ENCODE assay signal across 8 cellular contexts in the genomic region with DNA sequence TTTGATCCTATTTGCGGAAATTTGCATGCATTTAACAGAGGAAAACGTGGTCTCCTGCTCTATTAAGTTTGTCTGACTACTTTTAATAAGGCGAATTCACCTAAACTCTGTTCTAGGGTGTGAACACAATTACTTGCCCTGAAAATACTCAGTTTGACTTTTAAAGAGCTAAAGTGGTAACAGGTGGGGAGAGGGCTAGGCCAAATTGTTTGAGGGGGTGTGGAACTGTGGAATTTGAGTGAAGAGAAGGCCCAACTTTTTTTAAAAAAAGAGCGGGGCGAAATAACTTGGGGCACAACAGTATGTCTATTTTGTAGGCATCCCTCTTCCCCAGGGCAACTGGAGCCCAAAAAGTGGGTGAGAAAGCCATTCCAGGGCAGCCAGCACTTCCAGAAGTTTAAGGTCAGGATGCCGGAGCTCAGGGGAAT. TPM values are rescaled to one million over a fixed set of nuclear protein-coding genes. Genes with fewer than 3 reads are reported as not detected.
A peak's percentile ranks its signal among the peaks of the same experiment; 100 is the strongest.
DNase-seq lines count a peak whose midpoint lies in the region; ATAC-seq and TF ChIP-seq lines count a peak whose summit lies in the region.

No MANE protein-coding gene starts in this region.

- peaks cover 33% of the 10 kb centered on the region for H4K20me1 ChIP-seq in OCI-LY7 (ENCODE audit: insufficient read depth, low read length)

- POLR2A ChIA-PET in HEK293 (lab: Yijun Ruan, JAX): interaction anchor here (1.0 kb wide), 1 partner anchor 77 kb away, joined by 4 read pairs; no protein-coding TSS in a partner anchor
- POLR2A ChIA-PET in OCI-LY7 (lab: Charles Lee): interaction anchor here (0.6 to 1.8 kb wide), 7 partner anchors 10 to 310 kb away, joined by 3 to 7 read pairs (median 3); a partner anchor contains a TSS

- no peak for TF ChIP-seq CTCF in HEK293 (tag by site-specific recombination; IDR thresholded peaks at IDR 0.05)
- no peak for TF ChIP-seq CTCF in OCI-LY7 (conservative IDR thresholded peaks at IDR 0.05; ENCODE audit: low read length)

- peak overlapping the region; percentile 99 for H2AFZ ChIP-seq in OCI-LY7 (ENCODE audit: low read length)

- WGBS in esophagus, 2 donors: 30 to 35% methylated on average over 6 of the region's 6 CpGs

- TF ChIP-seq POLR2A in GM18505 (IDR thresholded peaks at IDR 0.05; ENCODE audit: borderline replicate concordance, extremely low read depth, insufficient read depth, insufficient read length): no peak

- H3K36me3 ChIP-seq in HEK293 (ENCODE audit: control insufficient read depth in 2 of 2, insufficient read depth in 1 of 2, low read length in 2 of 2): peaks cover 4 to 21% of the 10 kb centered on the region in 2 experiments; a peak in 2 of 3 replicates
- H3K36me3 ChIP-seq in OCI-LY7 (ENCODE audit: insufficient read depth, low read length): peaks cover 32% of the 10 kb centered on the region
- H3K36me3 ChIP-seq in esophagus (ENCODE audit: control insufficient read depth in 2 of 2, insufficient read depth in 2 of 2, low read length in 1 of 2): no peaks in the 10 kb centered on the region

- no peaks in the 10 kb centered on the region for H3K27me3 ChIP-seq in esophagus (ENCODE audit: control insufficient read depth in 1 of 2, insufficient read depth in 2 of 2, low read length in 2 of 2)

- H3K4me3 ChIP-seq in HEK293 (ENCODE audit: low read depth, low read length) (peak overlapping the region; percentile 90), OCI-LY7 (ENCODE audit: low read depth, low read length, poor library complexity, severe bottlenecking) (peak overlapping the region; percentile 98), esophagus (ENCODE audit: low read depth in 1 of 2, low read length in 2 of 2) (peak overlapping the region; percentile 94 to 95), skeletal muscle cell (ENCODE audit: low read depth, low read length) (peak overlapping the region; percentile 97)

- H3K27ac ChIP-seq in HEK293 (ENCODE audit: extremely low read depth, low read depth, low read length) (peak overlapping the region; percentile 30; the same call in 1 of the 2 replicates), OCI-LY7 (ENCODE audit: low read depth, low read length, poor library complexity, severe bottlenecking) (peak overlapping the region; percentile 82), esophagus (ENCODE audit: low read depth in 2 of 2, low read length in 1 of 2) (peak overlapping the region; percentile 78 to 96)

- no peaks in the 10 kb centered on the region for H3K9me3 ChIP-seq in HEK293 (ENCODE audit: control insufficient read depth, insufficient read depth, low read depth, low read length)
- H3K9me3 ChIP-seq in OCI-LY7 (ENCODE audit: low read length): no peaks in the 10 kb centered on the region
- H3K9me3 ChIP-seq in esophagus (ENCODE audit: control insufficient read depth in 2 of 2, insufficient read depth in 1 of 2, low read depth in 1 of 2, low read length in 1 of 2): no peaks in the 10 kb centered on the region

- peak overlapping the region; percentile 92 for H3K4me2 ChIP-seq in OCI-LY7 (ENCODE audit: low read length)

- H3K9me2 ChIP-seq in OCI-LY7 (ENCODE audit: insufficient read depth, low read length): no peaks in the 10 kb centered on the region

- CTCF ChIA-PET in HEK293 (lab: Yijun Ruan, JAX): interaction anchor here (0.5 to 1.8 kb wide), 9 partner anchors 9 to 367 kb away, joined by 3 to 7 read pairs (median 4); no protein-coding TSS in a partner anchor
- CTCF ChIA-PET in OCI-LY7 (lab: Charles Lee; ENCODE audit: unreplicated experiment): interaction anchor here (1.0 kb wide), 1 partner anchor 77 kb away, joined by 3 read pairs; no protein-coding TSS in a partner anchor

- intact Hi-C loops in OCI-LY7 (cut with micrococcal nuclease; ENCODE audit: unreplicated experiment): loop anchor here (1.0 to 10.0 kb wide), 4 partner anchors 77 to 1883 kb away; a partner anchor contains a TSS

- H3K4me1 ChIP-seq in HEK293 (ENCODE audit: control insufficient read depth, insufficient read depth, low read length) (no peaks in the 10 kb centered on the region), OCI-LY7 (ENCODE audit: insufficient read depth, low read length, poor library complexity, severe bottlenecking) (peaks cover 24% of the 10 kb centered on the region), esophagus (ENCODE audit: control insufficient read depth in 2 of 2, insufficient read depth in 2 of 2, low read length in 1 of 2) (no peaks in the 10 kb centered on the region)

- BruUV-seq in OCI-LY7 (replicated peaks; lab: Mats Ljungman, UMichigan): no TSS peak

- peaks cover 49% of the 10 kb centered on the region for H3K79me2 ChIP-seq in OCI-LY7 (ENCODE audit: insufficient read depth, low read depth, low read length)

- DNase-seq in OCI-LY7 (ENCODE audit: low spot score) (peak; percentile 32), skeletal muscle cell (ENCODE audit: low read depth) (no peak), GDM1 (lab: John Stamatoyannopoulos, UW) (no peak), DMS114 treated with DMSO at 0.1 percent for 48 hours (lab: John Stamatoyannopoulos, UW; ENCODE audit: unreplicated experiment) (no peak), left lobe of liver (ENCODE audit: low spot score) (no peak)

- ATAC-seq in GM18505 (IDR thresholded peaks at IDR 0.05; ENCODE audit: unreplicated experiment) (peak; percentile 15), left lobe of liver (no peak)

TF ChIP-seq in HEK293, 187 proteins besides CTCF, POLR2A, EP300 and RAD21:
- TF ChIP-seq, protein P1, sequence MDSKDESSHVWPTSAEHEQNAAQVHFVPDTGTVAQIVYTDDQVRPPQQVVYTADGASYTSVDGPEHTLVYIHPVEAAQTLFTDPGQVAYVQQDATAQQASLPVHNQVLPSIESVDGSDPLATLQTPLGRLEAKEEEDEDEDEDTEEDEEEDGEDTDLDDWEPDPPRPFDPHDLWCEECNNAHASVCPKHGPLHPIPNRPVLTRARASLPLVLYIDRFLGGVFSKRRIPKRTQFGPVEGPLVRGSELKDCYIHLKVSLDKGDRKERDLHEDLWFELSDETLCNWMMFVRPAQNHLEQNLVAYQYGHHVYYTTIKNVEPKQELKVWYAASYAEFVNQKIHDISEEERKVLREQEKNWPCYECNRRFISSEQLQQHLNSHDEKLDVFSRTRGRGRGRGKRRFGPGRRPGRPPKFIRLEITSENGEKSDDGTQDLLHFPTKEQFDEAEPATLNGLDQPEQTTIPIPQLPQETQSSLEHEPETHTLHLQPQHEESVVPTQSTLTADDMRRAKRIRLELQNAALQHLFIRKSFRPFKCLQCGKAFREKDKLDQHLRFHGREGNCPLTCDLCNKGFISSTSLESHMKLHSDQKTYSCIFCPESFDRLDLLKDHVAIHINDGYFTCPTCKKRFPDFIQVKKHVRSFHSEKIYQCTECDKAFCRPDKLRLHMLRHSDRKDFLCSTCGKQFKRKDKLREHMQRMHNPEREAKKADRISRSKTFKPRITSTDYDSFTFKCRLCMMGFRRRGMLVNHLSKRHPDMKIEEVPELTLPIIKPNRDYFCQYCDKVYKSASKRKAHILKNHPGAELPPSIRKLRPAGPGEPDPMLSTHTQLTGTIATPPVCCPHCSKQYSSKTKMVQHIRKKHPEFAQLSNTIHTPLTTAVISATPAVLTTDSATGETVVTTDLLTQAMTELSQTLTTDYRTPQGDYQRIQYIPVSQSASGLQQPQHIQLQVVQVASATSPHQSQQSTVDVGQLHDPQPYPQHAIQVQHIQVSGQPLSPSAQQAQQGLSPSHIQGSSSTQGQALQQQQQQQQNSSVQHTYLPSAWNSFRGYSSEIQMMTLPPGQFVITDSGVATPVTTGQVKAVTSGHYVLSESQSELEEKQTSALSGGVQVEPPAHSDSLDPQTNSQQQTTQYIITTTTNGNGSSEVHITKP (tag by site-specific recombination; IDR thresholded peaks at IDR 0.05): peak; percentile 84
- TF ChIP-seq SCRT2 (tag by site-specific recombination; IDR thresholded peaks at IDR 0.05): peak; percentile 91
- TF ChIP-seq ZNF311 (tag by site-specific recombination; IDR thresholded peaks at IDR 0.05; ENCODE audit: borderline replicate concordance): no peak
- TF ChIP-seq ZNF629 (tag by site-specific recombination; IDR thresholded peaks at IDR 0.05): no peak
- TF ChIP-seq ZNF596 (tag by site-specific recombination; IDR thresholded peaks at IDR 0.05): no peak
- no peak for TF ChIP-seq ZNF16 (tag by site-specific recombination; IDR thresholded peaks at IDR 0.05; ENCODE audit: low read depth)
- no peak for TF ChIP-seq SP3 (tag by site-specific recombination; IDR thresholded peaks at IDR 0.05)
- no peak for TF ChIP-seq ZNF138 (tag by site-specific recombination; IDR thresholded peaks at IDR 0.05; ENCODE audit: borderline replicate concordance)
- 0 out of 2 replicates have a peak, but pooled peaks have one; percentile 35 for TF ChIP-seq SCRT1 (tag by site-specific recombination; IDR thresholded peaks at IDR 0.05; ENCODE audit: borderline replicate concordance)
- TF ChIP-seq, protein P2, sequence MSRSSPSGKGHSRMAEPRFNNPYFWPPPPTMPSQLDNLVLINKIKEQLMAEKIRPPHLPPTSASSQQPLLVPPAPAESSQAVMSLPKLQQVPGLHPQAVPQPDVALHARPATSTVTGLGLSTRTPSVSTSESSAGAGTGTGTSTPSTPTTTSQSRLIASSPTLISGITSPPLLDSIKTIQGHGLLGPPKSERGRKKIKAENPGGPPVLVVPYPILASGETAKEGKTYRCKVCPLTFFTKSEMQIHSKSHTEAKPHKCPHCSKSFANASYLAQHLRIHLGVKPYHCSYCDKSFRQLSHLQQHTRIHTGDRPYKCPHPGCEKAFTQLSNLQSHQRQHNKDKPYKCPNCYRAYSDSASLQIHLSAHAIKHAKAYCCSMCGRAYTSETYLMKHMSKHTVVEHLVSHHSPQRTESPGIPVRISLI (tag by site-specific recombination; IDR thresholded peaks at IDR 0.05): peak; percentile 52; the same call in 1 of the 2 replicates
- TF ChIP-seq KLF10 (tag by site-specific recombination; IDR thresholded peaks at IDR 0.05): no peak
- no peak for TF ChIP-seq HOXA7 (CRISPR knock-in tag; IDR thresholded peaks at IDR 0.05; ENCODE audit: borderline replicate concordance)

RNA-seq across cellular contexts. Expression of a gene that starts 0.6 kb away (rescaled TPM):
- 90.6 and 142 TPM in 2 replicates for total RNA-seq in OCI-LY7 (2014; rRNA removed; shearing (Covaris generic))
- total RNA-seq in OCI-LY7 (2022) (161 and 182 TPM in 2 replicates), left lobe of liver (40.6 TPM)
- 10 to 100 TPM; 32.8 to 41.9 TPM for polyA plus RNA-seq in esophagus

Comparison
In these comparisons a context has a peak if more than half of its experiments do, and no peak if none do; other contexts are left out.
1. H3K27ac ChIP-seq: peak in every context shown above with its lines; median percentile 87 in esophagus; 82 in OCI-LY7; 30 in HEK293.